Comparison of ENCODE assay signal across 1 cellular context in genomic region chr7:105906690-105907089, GRCh38.
TF ChIP-seq lines count a peak whose summit lies in the region.

No MANE protein-coding gene starts in this region.

TF ChIP-seq in H1, 55 proteins besides CTCF, POLR2A, EP300 and RAD21:
- TF ChIP-seq SIN3A (conservative IDR thresholded peaks at IDR 0.05 in 1 of 2, IDR thresholded peaks at IDR 0.05 in 1 of 2; ENCODE audit: low read depth in 1 of 2, low read length in 2 of 2), result no peak
- no peak for TF ChIP-seq SUZ12 (IDR thresholded peaks at IDR 0.05; ENCODE audit: low read length)
- TF ChIP-seq USF2 (IDR thresholded peaks at IDR 0.05; ENCODE audit: low read length), result no peak
- TF ChIP-seq GABPA (IDR thresholded peaks at IDR 0.05; ENCODE audit: borderline replicate concordance, insufficient read depth, low read length), result no peak
- TF ChIP-seq POU5F1 (IDR thresholded peaks at IDR 0.05; ENCODE audit: low read depth, low read length), result no peak
- TF ChIP-seq TAF7 (optimal IDR thresholded peaks at IDR 0.05; ENCODE audit: borderline replicate concordance, low read depth, low read length), result no peak
- TF ChIP-seq EZH2 (IDR thresholded peaks at IDR 0.05; ENCODE audit: low read depth, low read length, severe bottlenecking), result no peak
- TF ChIP-seq MAFK (IDR thresholded peaks at IDR 0.05; ENCODE audit: low read depth, low read length), result no peak
- TF ChIP-seq CHD1 (IDR thresholded peaks at IDR 0.05; ENCODE audit: low read depth, low read length), result no peak
- no peak for TF ChIP-seq BRCA1 (IDR thresholded peaks at IDR 0.05; ENCODE audit: low read depth, low read length)
- no peak for TF ChIP-seq RFX5 (IDR thresholded peaks at IDR 0.05; ENCODE audit: borderline replicate concordance, low read depth, low read length)
- TF ChIP-seq E2F6 (IDR thresholded peaks at IDR 0.05), result no peak
- TF ChIP-seq NRF1 (IDR thresholded peaks at IDR 0.05; ENCODE audit: low read depth, low read length), result no peak
- no peak for TF ChIP-seq SIRT6 (IDR thresholded peaks at IDR 0.05; ENCODE audit: low read length)
- TF ChIP-seq RXRA (IDR thresholded peaks at IDR 0.05; ENCODE audit: insufficient read depth, low read depth, low read length), result no peak
